1 cellular context compared by ENCODE assay signal in genomic region chr17:40087903-40088718, GRCh38.
A peak's percentile ranks its signal among the peaks of the same experiment; 100 is the strongest.
TF ChIP-seq lines count a peak whose summit lies in the region.

No MANE protein-coding gene starts in this region.

TF ChIP-seq in GM12878, 131 proteins besides CTCF, POLR2A, EP300 and RAD21:
- no peak for TF ChIP-seq NR2F1 (conservative IDR thresholded peaks at IDR 0.05)
- no peak for TF ChIP-seq CREB1 (IDR thresholded peaks at IDR 0.05; ENCODE audit: low read depth)
- no peak for TF ChIP-seq IKZF1 (conservative IDR thresholded peaks at IDR 0.05)
- TF ChIP-seq ZNF622 (IDR thresholded peaks at IDR 0.05) = no peak
- peak; percentile 84 for TF ChIP-seq YY1 (IDR thresholded peaks at IDR 0.05; ENCODE audit: low read depth, low read length)
